In genomic region chr6:46851576-46851975, GRCh38 we compare ENCODE assay signal across 7 cellular contexts. TPM values are rescaled to one million over a fixed set of nuclear protein-coding genes. Genes with fewer than 3 reads are reported as not detected.
"Had no signal": no experiment of that assay in that cellular context is flagged by ENCODE, and none has a peak within 500 bp of the region (broad histone marks: within the 10 kb centered on the region; RNA-seq: fewer than 3 reads in every experiment).

No MANE protein-coding gene starts in this region.

RNA-seq across cellular contexts. Expression of gene MEP1A, which starts 58.4 kb away (rescaled TPM):
- total RNA-seq: mucosa of gallbladder; naive thymus-derived CD8-positive, alpha-beta T cell; neural crest cell; osteoblast; tibial nerve; ureter had no signal
- polyA plus RNA-seq: immature natural killer cell; naive thymus-derived CD8-positive, alpha-beta T cell had no signal
